In the genomic region with DNA sequence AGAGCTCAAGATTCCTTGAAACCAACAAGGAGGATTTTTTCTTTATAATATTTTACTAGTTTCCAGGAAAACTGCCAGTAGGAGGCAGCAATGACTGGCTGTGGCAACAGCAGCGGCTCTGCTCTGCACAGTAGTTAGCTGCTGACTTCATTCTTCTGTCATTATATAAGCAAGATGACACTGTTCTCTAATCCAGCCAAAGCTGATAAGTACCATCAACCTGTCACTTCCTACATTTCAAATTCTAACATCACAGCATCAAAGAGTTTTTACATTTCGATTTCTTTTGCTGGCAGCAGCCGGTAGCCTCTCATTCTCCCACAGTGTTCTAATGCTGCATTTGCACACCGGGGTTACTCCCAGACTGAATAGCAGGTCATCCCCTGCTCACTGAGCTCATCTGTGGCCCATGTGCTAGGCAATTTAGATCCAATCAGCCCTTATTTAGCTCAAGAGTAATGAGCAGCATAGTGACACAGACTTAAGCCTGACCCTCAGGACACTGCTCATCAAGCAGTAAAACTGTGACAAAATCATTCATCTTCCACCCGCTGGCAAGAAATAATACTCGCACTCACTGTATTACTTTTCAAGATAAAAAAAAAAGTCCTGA, we compare ENCODE assay signal across 7 cellular contexts.
DNase-seq lines count a peak whose midpoint lies in the region; ATAC-seq, FAIRE-seq and TF ChIP-seq lines count a peak whose summit lies in the region.

No MANE protein-coding gene starts in this region.

- H3K4me1 ChIP-seq in mammary epithelial cell (ENCODE audit: insufficient read depth, low read length) (no peaks in the 10 kb centered on the region), HepG2 (ENCODE audit: insufficient read depth, low read length) (no peaks in the 10 kb centered on the region), gastrocnemius medialis (no peaks in the 10 kb centered on the region)

- WGBS in mammary epithelial cell (ENCODE audit: low coverage, missing lambda C conversion rate): 75% methylated on average over 6 of the region's 6 CpGs
- 78% methylated on average over 6 of the region's 6 CpGs for whole genome bisulfite sequencing in HepG2 (ENCODE audit: low lambda C conversion rate)

- TF ChIP-seq CTCF in GM12872 (IDR thresholded peaks at IDR 0.05; ENCODE audit: insufficient read depth, low read depth, low read length) (peak; percentile 33; the same call in 1 of the 3 replicates), mammary epithelial cell (conservative IDR thresholded peaks at IDR 0.05 in 1 of 2, IDR thresholded peaks at IDR 0.05 in 1 of 2; ENCODE audit: extremely low read depth in 1 of 2, insufficient read depth in 1 of 2, low read depth in 1 of 2, low read length in 2 of 2) (peak; percentile 21 to 63), HepG2 (CRISPR knock-in tag; IDR thresholded peaks at IDR 0.05) (peak; percentile 52), GM10248 (IDR thresholded peaks at IDR 0.05; ENCODE audit: control extremely low read depth, extremely low read depth, low read depth, missing control alignments) (no peak), gastrocnemius medialis (IDR thresholded peaks at IDR 0.05 in 4 of 5, conservative IDR thresholded peaks at IDR 0.05 in 1 of 5) (no peak)

- peak; percentile 91 for ATAC-seq in HepG2
- ATAC-seq in GM19035 (IDR thresholded peaks at IDR 0.05; ENCODE audit: unreplicated experiment): no peak
- ATAC-seq in gastrocnemius medialis: no peak

- no peaks in the 10 kb centered on the region for H3K27me3 ChIP-seq in mammary epithelial cell (ENCODE audit: insufficient read depth, low read length)
- H3K27me3 ChIP-seq in HepG2 (ENCODE audit: control insufficient read depth in 1 of 2, insufficient read depth in 2 of 2, low read length in 2 of 2): no peaks in the 10 kb centered on the region
- no peaks in the 10 kb centered on the region for H3K27me3 ChIP-seq in gastrocnemius medialis

- H3K4me2 ChIP-seq in mammary epithelial cell (ENCODE audit: insufficient read depth, low read depth, low read length): no peak overlapping the region
- no peak overlapping the region for H3K4me2 ChIP-seq in HepG2 (ENCODE audit: low read depth, low read length)

- FAIRE-seq in HepG2 (lab: Jason Lieb, UNC): peak; percentile 46

- DNase-seq in NCI-H1436 treated with DMSO at 0.1 percent for 48 hours (lab: John Stamatoyannopoulos, UW) (peak; percentile 6), mammary epithelial cell (peak; percentile 8), HepG2 (ENCODE audit: low spot score) (peak; percentile 26), GM10248 (ENCODE audit: extremely low spot score) (no peak), gastrocnemius medialis (no peak)

- H3K9me3 ChIP-seq in mammary epithelial cell (replicated peaks; ENCODE audit: insufficient read depth, low read length) (no peaks in the 10 kb centered on the region), HepG2 (ENCODE audit: low read length) (no peaks in the 10 kb centered on the region), gastrocnemius medialis (no peaks in the 10 kb centered on the region)

- no peak overlapping the region for H3K9ac ChIP-seq in mammary epithelial cell (ENCODE audit: insufficient read depth, low read length)
- H3K9ac ChIP-seq in HepG2 (ENCODE audit: insufficient read depth, low read depth, low read length): no peak overlapping the region

- peaks cover 7% of the 10 kb centered on the region for H3K36me3 ChIP-seq in mammary epithelial cell (ENCODE audit: insufficient read depth, low read length)
- H3K36me3 ChIP-seq in HepG2 (replicated peaks in 1 of 2; ENCODE audit: control insufficient read depth in 1 of 2, insufficient read depth in 2 of 2, low read length in 2 of 2): no peaks in the 10 kb centered on the region
- H3K36me3 ChIP-seq in gastrocnemius medialis: no peaks in the 10 kb centered on the region

- H3K79me2 ChIP-seq in mammary epithelial cell (ENCODE audit: insufficient read depth, low read length) (no peaks in the 10 kb centered on the region), HepG2 (ENCODE audit: insufficient read depth, low read length) (no peaks in the 10 kb centered on the region)

- CTCF ChIA-PET in mammary epithelial cell (lab: Charles Lee; ENCODE audit: low non-redundant PET) (interaction anchor here (0.7 to 0.8 kb wide), 4 partner anchors 24 to 177 kb away, joined by 5 to 15 read pairs (median 7); no protein-coding TSS in a partner anchor), HepG2 (lab: Yijun Ruan, JAX; ENCODE audit: low intra/inter-chr PET ratio, low total read pairs) (interaction anchor here (2.5 kb wide), 1 partner anchor 179 kb away, joined by 20 read pairs; no protein-coding TSS in a partner anchor), GM10248 (lab: Yijun Ruan, JAX) (interaction anchor here (0.7 to 3.4 kb wide), 11 partner anchors 8 to 180 kb away, joined by 3 to 34 read pairs (median 4); no protein-coding TSS in a partner anchor)

- in situ Hi-C loops in mammary epithelial cell (cut with MboI; ENCODE audit: low sequenced_read_pairs in 2 of 2): no loop called here
- in situ Hi-C loops in HepG2 (cut with HindIII; ENCODE audit: extremely low pct_ligation_motif_present, low pct_unique_long_range_greater_than_20kb): no loop called here
- in situ Hi-C loops in gastrocnemius medialis (cut with MboI; ENCODE audit: low sequenced_read_pairs in 4 of 4): no loop called here

- no peak for TF ChIP-seq EP300 in HepG2 (IDR thresholded peaks at IDR 0.05; ENCODE audit: low read depth in 2 of 2, low read length in 2 of 2)
- TF ChIP-seq EP300 in HepG2 (CRISPR knock-in tag; IDR thresholded peaks at IDR 0.05; ENCODE audit: borderline replicate concordance): no peak

- no peak for TF ChIP-seq POLR2A in HepG2 (IDR thresholded peaks at IDR 0.05; ENCODE audit: insufficient read depth in 1 of 2, low read depth in 2 of 2, low read length in 2 of 2)
- no peak for TF ChIP-seq POLR2A in gastrocnemius medialis (IDR thresholded peaks at IDR 0.05)

- no peak for TF ChIP-seq RAD21 in HepG2 (CRISPR knock-in tag; IDR thresholded peaks at IDR 0.05)

- POLR2A ChIA-PET in HepG2 (lab: Yijun Ruan, JAX) (no interaction called here), GM10248 (lab: Yijun Ruan, JAX) (interaction anchor here (0.6 kb wide), 1 partner anchor 11 kb away, joined by 3 read pairs; no protein-coding TSS in a partner anchor)

- dilution Hi-C loops in mammary epithelial cell (cut with HindIII; ENCODE audit: low sequenced_read_pairs): no loop called here

- intact Hi-C loops in mammary epithelial cell (cut with micrococcal nuclease): loop anchor here (1.0 kb wide), 1 partner anchor 179 kb away; no protein-coding TSS in a partner anchor
- intact Hi-C loops in HepG2 (cut with micrococcal nuclease; ENCODE audit: unreplicated experiment): loop anchor here (1.0 kb wide), 1 partner anchor 179 kb away; no protein-coding TSS in a partner anchor
- intact Hi-C loops in gastrocnemius medialis (cut with DNase I; ENCODE audit: low total_unique reads): no loop called here

- H2AFZ ChIP-seq in mammary epithelial cell (ENCODE audit: low read depth, low read length) (no peak overlapping the region), HepG2 (ENCODE audit: low read length) (no peak overlapping the region)

- H3K4me3 ChIP-seq in mammary epithelial cell (replicated peaks in 1 of 3; ENCODE audit: insufficient read depth in 1 of 3, low read depth in 2 of 3, low read length in 3 of 3) (no peak overlapping the region), HepG2 (replicated peaks in 1 of 3; ENCODE audit: insufficient read depth in 1 of 3, low read depth in 2 of 3, low read length in 3 of 3) (no peak overlapping the region), gastrocnemius medialis (no peak overlapping the region)

- H4K20me1 ChIP-seq in mammary epithelial cell (ENCODE audit: insufficient read depth, low read length) (no peaks in the 10 kb centered on the region), HepG2 (ENCODE audit: insufficient read depth, low read length) (no peaks in the 10 kb centered on the region)

- BruUV-seq in mammary epithelial cell (replicated peaks; lab: Mats Ljungman, UMichigan): no TSS peak
- no TSS peak for BruUV-seq in HepG2 (replicated peaks; lab: Mats Ljungman, UMichigan)

- H3K27ac ChIP-seq in mammary epithelial cell (ENCODE audit: insufficient read depth, low read depth, low read length) (no peak overlapping the region), HepG2 (ENCODE audit: extremely low read length, insufficient read depth, low read length) (no peak overlapping the region), gastrocnemius medialis (no peak overlapping the region)

TF ChIP-seq in HepG2, 621 proteins besides CTCF, POLR2A, EP300 and RAD21:
- TF ChIP-seq RFX3 (CRISPR knock-in tag; IDR thresholded peaks at IDR 0.05) (no peak), ZNF331 (CRISPR knock-in tag; IDR thresholded peaks at IDR 0.05) (peak; percentile 60; the same call in 1 of the 2 replicates), STAG1 (CRISPR knock-in tag; IDR thresholded peaks at IDR 0.05) (peak; percentile 60), SMC3 (IDR thresholded peaks at IDR 0.05; ENCODE audit: low read length) (peak; percentile 58; the same call in 1 of the 2 replicates)
- TF ChIP-seq, protein P1, sequence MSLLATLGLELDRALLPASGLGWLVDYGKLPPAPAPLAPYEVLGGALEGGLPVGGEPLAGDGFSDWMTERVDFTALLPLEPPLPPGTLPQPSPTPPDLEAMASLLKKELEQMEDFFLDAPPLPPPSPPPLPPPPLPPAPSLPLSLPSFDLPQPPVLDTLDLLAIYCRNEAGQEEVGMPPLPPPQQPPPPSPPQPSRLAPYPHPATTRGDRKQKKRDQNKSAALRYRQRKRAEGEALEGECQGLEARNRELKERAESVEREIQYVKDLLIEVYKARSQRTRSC (CRISPR knock-in tag; IDR thresholded peaks at IDR 0.05; ENCODE audit: low read depth): no peak

Comparison
In these comparisons a context has a peak if more than half of its experiments do, and no peak if none do; other contexts are left out.
1. CTCF ChIP-seq: peak in GM12872 (single experiment), mammary epithelial cell (2 of 2) and HepG2 (single experiment); none in GM10248 (single experiment) and gastrocnemius medialis (0 of 5).
2. DNase-seq: peak in NCI-H1436 treated with DMSO at 0.1 percent for 48 hours (single experiment), mammary epithelial cell (single experiment) and HepG2 (single experiment); none in GM10248 (single experiment) and gastrocnemius medialis (0 of 2).